1 cellular context compared by ENCODE assay signal in genomic region chr2:38665854-38666577, GRCh38.
A peak's percentile ranks its signal among the peaks of the same experiment; 100 is the strongest.
TF ChIP-seq lines count a peak whose summit lies in the region.

Gene GALM, plus strand, starts transcription at chr2:38666114. Its CDS starts 48 bp downstream, at chr2:38666162.

TF ChIP-seq in K562, 482 proteins besides CTCF, POLR2A, EP300 and RAD21 (continued from another document):
- no peak for TF ChIP-seq TAF15 (IDR thresholded peaks at IDR 0.05; ENCODE audit: low read depth, low read length)
- TF ChIP-seq PKNOX1 (IDR thresholded peaks at IDR 0.05), result peak; percentile 78
- TF ChIP-seq ZNF263 (CRISPR knock-in tag; IDR thresholded peaks at IDR 0.05; ENCODE audit: borderline replicate concordance), result no peak
- no peak for TF ChIP-seq NFE2L1 (tag; IDR thresholded peaks at IDR 0.05; ENCODE audit: borderline replicate concordance, low read depth)
- no peak for TF ChIP-seq MCM7 (IDR thresholded peaks at IDR 0.05)
- TF ChIP-seq CBFB (CRISPR knock-in tag; IDR thresholded peaks at IDR 0.05), result no peak; the same call in 1 of the 2 replicates
- no peak for TF ChIP-seq SLC30A9 (CRISPR knock-in tag; IDR thresholded peaks at IDR 0.05)
- TF ChIP-seq RBBP5 (IDR thresholded peaks at IDR 0.05; ENCODE audit: borderline replicate concordance, insufficient read depth, low read length, poor library complexity, severe bottlenecking), result peak; percentile 78
- no peak for TF ChIP-seq SOX6 (IDR thresholded peaks at IDR 0.05)
- TF ChIP-seq ZNF408 (CRISPR knock-in tag; IDR thresholded peaks at IDR 0.05; ENCODE audit: low read depth), result no peak
- TF ChIP-seq TEAD1 (CRISPR knock-in tag; IDR thresholded peaks at IDR 0.05), result 0 out of 4 replicates have a peak, but pooled peaks have one; percentile 34 to 45
- TF ChIP-seq ZNF431 (CRISPR knock-in tag; IDR thresholded peaks at IDR 0.05), result no peak
- TF ChIP-seq ZNF75A (CRISPR knock-in tag; IDR thresholded peaks at IDR 0.05), result no peak
- TF ChIP-seq ZBTB11 (CRISPR knock-in tag; IDR thresholded peaks at IDR 0.05), result peak in 1 of 3 experiments; percentile 82; a peak in 2 of 6 replicates
- TF ChIP-seq GTF2B (IDR thresholded peaks at IDR 0.05; ENCODE audit: extremely low read depth, insufficient read length), result no peak
- TF ChIP-seq ZMIZ1 (IDR thresholded peaks at IDR 0.05; ENCODE audit: low read depth in 2 of 2, low read length in 2 of 2), result no peak
- TF ChIP-seq ZNF695 (CRISPR knock-in tag; IDR thresholded peaks at IDR 0.05), result no peak
- peak; percentile 61 for TF ChIP-seq POLR2B (IDR thresholded peaks at IDR 0.05; ENCODE audit: low read depth, partially characterized antibody)
- TF ChIP-seq MTA1 (IDR thresholded peaks at IDR 0.05; ENCODE audit: borderline replicate concordance), result no peak
- no peak for TF ChIP-seq TRIM28 (IDR thresholded peaks at IDR 0.05)
- TF ChIP-seq TEAD2 (tag; IDR thresholded peaks at IDR 0.05), result no peak
- TF ChIP-seq KDM5B (IDR thresholded peaks at IDR 0.05; ENCODE audit: insufficient replicate concordance, low read depth, low read length), result peak; percentile 73
- TF ChIP-seq ZBTB5 (IDR thresholded peaks at IDR 0.05), result no peak
